Comparison of ENCODE assay signal across 1 cellular context in genomic region chr4:34731045-34731444, GRCh38.
A peak's percentile ranks its signal among the peaks of the same experiment; 100 is the strongest.
TF ChIP-seq lines count a peak whose summit lies in the region.

No MANE protein-coding gene starts in this region.

TF ChIP-seq in GM12878, 131 proteins besides CTCF, POLR2A, EP300 and RAD21 (continued from another document):
- TF ChIP-seq CHD1 (IDR thresholded peaks at IDR 0.05; ENCODE audit: low read depth, low read length) (no peak), CBX5 (IDR thresholded peaks at IDR 0.05; ENCODE audit: low read depth) (no peak), BACH1 (IDR thresholded peaks at IDR 0.05; ENCODE audit: borderline replicate concordance) (no peak), ATF7 (IDR thresholded peaks at IDR 0.05; ENCODE audit: low read depth) (0 out of 2 replicates have a peak, but pooled peaks have one; percentile 46), JUNB (IDR thresholded peaks at IDR 0.05) (peak; percentile 32; the same call in 1 of the 2 replicates), HSF1 (IDR thresholded peaks at IDR 0.05; ENCODE audit: low read depth, low read length) (no peak), CREB1 (IDR thresholded peaks at IDR 0.05; ENCODE audit: low read depth) (no peak), YBX1 (IDR thresholded peaks at IDR 0.05) (no peak)
- TF ChIP-seq, protein P1, sequence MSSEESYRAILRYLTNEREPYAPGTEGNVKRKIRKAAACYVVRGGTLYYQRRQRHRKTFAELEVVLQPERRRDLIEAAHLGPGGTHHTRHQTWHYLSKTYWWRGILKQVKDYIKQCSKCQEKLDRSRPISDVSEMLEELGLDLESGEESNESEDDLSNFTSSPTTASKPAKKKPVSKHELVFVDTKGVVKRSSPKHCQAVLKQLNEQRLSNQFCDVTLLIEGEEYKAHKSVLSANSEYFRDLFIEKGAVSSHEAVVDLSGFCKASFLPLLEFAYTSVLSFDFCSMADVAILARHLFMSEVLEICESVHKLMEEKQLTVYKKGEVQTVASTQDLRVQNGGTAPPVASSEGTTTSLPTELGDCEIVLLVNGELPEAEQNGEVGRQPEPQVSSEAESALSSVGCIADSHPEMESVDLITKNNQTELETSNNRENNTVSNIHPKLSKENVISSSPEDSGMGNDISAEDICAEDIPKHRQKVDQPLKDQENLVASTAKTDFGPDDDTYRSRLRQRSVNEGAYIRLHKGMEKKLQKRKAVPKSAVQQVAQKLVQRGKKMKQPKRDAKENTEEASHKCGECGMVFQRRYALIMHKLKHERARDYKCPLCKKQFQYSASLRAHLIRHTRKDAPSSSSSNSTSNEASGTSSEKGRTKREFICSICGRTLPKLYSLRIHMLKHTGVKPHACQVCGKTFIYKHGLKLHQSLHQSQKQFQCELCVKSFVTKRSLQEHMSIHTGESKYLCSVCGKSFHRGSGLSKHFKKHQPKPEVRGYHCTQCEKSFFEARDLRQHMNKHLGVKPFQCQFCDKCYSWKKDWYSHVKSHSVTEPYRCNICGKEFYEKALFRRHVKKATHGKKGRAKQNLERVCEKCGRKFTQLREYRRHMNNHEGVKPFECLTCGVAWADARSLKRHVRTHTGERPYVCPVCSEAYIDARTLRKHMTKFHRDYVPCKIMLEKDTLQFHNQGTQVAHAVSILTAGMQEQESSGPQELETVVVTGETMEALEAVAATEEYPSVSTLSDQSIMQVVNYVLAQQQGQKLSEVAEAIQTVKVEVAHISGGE (CRISPR knock-in tag; IDR thresholded peaks at IDR 0.05): no peak
- TF ChIP-seq, protein P2, sequence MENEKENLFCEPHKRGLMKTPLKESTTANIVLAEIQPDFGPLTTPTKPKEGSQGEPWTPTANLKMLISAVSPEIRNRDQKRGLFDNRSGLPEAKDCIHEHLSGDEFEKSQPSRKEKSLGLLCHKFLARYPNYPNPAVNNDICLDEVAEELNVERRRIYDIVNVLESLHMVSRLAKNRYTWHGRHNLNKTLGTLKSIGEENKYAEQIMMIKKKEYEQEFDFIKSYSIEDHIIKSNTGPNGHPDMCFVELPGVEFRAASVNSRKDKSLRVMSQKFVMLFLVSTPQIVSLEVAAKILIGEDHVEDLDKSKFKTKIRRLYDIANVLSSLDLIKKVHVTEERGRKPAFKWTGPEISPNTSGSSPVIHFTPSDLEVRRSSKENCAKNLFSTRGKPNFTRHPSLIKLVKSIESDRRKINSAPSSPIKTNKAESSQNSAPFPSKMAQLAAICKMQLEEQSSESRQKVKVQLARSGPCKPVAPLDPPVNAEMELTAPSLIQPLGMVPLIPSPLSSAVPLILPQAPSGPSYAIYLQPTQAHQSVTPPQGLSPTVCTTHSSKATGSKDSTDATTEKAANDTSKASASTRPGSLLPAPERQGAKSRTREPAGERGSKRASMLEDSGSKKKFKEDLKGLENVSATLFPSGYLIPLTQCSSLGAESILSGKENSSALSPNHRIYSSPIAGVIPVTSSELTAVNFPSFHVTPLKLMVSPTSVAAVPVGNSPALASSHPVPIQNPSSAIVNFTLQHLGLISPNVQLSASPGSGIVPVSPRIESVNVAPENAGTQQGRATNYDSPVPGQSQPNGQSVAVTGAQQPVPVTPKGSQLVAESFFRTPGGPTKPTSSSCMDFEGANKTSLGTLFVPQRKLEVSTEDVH (IDR thresholded peaks at IDR 0.05; ENCODE audit: low read depth, partially characterized antibody): no peak
